Comparison of ENCODE assay signal across 1 cellular context in the genomic region with DNA sequence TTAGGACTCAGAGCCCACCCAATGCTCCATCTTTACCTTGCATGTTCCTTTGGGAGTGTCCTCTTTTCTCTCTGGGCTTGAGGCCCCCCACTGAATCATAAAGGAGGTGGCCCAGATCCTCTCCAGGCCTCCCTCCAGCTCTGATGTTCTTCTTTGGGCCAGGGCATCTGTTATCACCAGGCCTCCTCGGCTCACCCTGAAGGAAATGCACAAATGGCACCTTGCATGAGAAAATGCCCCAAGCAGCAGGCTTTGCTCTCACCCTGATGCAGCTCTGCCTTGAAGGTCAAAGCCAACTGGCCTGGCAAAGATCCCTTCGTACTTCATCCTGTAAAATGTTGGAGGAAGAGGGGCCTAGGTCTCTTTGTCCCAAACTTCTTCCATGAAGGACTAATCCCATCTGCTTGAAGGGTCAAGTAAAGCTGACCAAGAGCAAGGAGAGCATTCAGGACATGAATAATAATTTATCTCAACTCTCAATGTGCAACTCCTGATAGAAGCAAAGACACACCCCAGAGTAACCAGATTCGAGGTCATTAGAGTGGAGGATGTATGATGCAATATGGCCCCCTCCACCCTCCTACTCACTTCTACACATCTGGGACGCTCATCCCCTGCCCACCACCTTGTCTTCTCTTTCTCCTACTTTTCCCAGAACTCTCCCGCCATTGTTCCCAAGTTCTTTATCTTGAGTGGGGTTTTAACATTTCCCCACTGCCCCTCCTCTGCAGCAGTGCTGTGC.
TF ChIP-seq lines count a peak whose summit lies in the region.

No MANE protein-coding gene starts in this region.

TF ChIP-seq in K562, 482 proteins besides CTCF, POLR2A, EP300 and RAD21 (continued from another document):
- TF ChIP-seq, protein P1, sequence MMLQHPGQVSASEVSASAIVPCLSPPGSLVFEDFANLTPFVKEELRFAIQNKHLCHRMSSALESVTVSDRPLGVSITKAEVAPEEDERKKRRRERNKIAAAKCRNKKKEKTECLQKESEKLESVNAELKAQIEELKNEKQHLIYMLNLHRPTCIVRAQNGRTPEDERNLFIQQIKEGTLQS (IDR thresholded peaks at IDR 0.05) = peak; percentile 95
- TF ChIP-seq, protein P1 (CRISPR knock-in tag; conservative IDR thresholded peaks at IDR 0.05) = no peak
- TF ChIP-seq, protein P2, sequence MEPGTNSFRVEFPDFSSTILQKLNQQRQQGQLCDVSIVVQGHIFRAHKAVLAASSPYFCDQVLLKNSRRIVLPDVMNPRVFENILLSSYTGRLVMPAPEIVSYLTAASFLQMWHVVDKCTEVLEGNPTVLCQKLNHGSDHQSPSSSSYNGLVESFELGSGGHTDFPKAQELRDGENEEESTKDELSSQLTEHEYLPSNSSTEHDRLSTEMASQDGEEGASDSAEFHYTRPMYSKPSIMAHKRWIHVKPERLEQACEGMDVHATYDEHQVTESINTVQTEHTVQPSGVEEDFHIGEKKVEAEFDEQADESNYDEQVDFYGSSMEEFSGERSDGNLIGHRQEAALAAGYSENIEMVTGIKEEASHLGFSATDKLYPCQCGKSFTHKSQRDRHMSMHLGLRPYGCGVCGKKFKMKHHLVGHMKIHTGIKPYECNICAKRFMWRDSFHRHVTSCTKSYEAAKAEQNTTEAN (CRISPR knock-in tag; IDR thresholded peaks at IDR 0.05) = no peak
- TF ChIP-seq, protein P3, sequence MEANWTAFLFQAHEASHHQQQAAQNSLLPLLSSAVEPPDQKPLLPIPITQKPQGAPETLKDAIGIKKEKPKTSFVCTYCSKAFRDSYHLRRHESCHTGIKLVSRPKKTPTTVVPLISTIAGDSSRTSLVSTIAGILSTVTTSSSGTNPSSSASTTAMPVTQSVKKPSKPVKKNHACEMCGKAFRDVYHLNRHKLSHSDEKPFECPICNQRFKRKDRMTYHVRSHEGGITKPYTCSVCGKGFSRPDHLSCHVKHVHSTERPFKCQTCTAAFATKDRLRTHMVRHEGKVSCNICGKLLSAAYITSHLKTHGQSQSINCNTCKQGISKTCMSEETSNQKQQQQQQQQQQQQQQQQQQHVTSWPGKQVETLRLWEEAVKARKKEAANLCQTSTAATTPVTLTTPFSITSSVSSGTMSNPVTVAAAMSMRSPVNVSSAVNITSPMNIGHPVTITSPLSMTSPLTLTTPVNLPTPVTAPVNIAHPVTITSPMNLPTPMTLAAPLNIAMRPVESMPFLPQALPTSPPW (CRISPR knock-in tag; IDR thresholded peaks at IDR 0.05) = peak; percentile 64
- TF ChIP-seq TRIM24 (IDR thresholded peaks at IDR 0.05) (peak; percentile 65 to 78; a peak in 3 of 4 replicates), CEBPB (tag; IDR thresholded peaks at IDR 0.05) (peak; percentile 92), ELF4 (CRISPR knock-in tag; IDR thresholded peaks at IDR 0.05) (no peak), SMAD4 (CRISPR knock-in tag; conservative IDR thresholded peaks at IDR 0.05) (0 out of 2 replicates have a peak, but pooled peaks have one; percentile 28), MAZ (CRISPR knock-in tag; conservative IDR thresholded peaks at IDR 0.05 in 1 of 2, IDR thresholded peaks at IDR 0.05 in 1 of 2) (peak in 1 of 2 experiments; percentile 72; a peak in 3 of 4 replicates), ZNF184 (CRISPR knock-in tag; IDR thresholded peaks at IDR 0.05) (no peak), ARID1B (IDR thresholded peaks at IDR 0.05) (peak; percentile 78), FOSL1 (tag; conservative IDR thresholded peaks at IDR 0.05) (peak; percentile 41), TCF3 (CRISPR knock-in tag; IDR thresholded peaks at IDR 0.05) (peak; percentile 77), ZEB2 (IDR thresholded peaks at IDR 0.05) (0 out of 2 replicates have a peak, but pooled peaks have one; percentile 21), ESRRA (IDR thresholded peaks at IDR 0.05; ENCODE audit: borderline replicate concordance, low read depth) (peak; percentile 97), CEBPG (CRISPR knock-in tag; IDR thresholded peaks at IDR 0.05) (peak; percentile 91), CEBPG (tag; conservative IDR thresholded peaks at IDR 0.05 in 1 of 2, IDR thresholded peaks at IDR 0.05 in 1 of 2) (peak; percentile 80 to 97), MEIS2 (IDR thresholded peaks at IDR 0.05; ENCODE audit: partially characterized antibody) (peak; percentile 76), TEAD4 (IDR thresholded peaks at IDR 0.05; ENCODE audit: low read length) (peak; percentile 69; the same call in 1 of the 2 replicates), TEAD4 (CRISPR knock-in tag; IDR thresholded peaks at IDR 0.05; ENCODE audit: borderline replicate concordance) (no peak), ZNF3 (CRISPR knock-in tag; IDR thresholded peaks at IDR 0.05) (no peak), SOX6 (IDR thresholded peaks at IDR 0.05) (peak; percentile 55; the same call in 1 of the 2 replicates), ATF7 (IDR thresholded peaks at IDR 0.05) (peak; percentile 79), PHTF2 (CRISPR knock-in tag; IDR thresholded peaks at IDR 0.05) (no peak), NR2C2 (CRISPR knock-in tag; IDR thresholded peaks at IDR 0.05) (no peak), NR2C2 (tag; IDR thresholded peaks at IDR 0.05) (no peak), HNRNPUL1 (IDR thresholded peaks at IDR 0.05; ENCODE audit: low read length) (no peak), TAL1 (IDR thresholded peaks at IDR 0.05) (peak; percentile 68), HDAC2 (IDR thresholded peaks at IDR 0.05) (peak; percentile 52; the same call in 1 of the 2 replicates)
- TF ChIP-seq, protein P4, sequence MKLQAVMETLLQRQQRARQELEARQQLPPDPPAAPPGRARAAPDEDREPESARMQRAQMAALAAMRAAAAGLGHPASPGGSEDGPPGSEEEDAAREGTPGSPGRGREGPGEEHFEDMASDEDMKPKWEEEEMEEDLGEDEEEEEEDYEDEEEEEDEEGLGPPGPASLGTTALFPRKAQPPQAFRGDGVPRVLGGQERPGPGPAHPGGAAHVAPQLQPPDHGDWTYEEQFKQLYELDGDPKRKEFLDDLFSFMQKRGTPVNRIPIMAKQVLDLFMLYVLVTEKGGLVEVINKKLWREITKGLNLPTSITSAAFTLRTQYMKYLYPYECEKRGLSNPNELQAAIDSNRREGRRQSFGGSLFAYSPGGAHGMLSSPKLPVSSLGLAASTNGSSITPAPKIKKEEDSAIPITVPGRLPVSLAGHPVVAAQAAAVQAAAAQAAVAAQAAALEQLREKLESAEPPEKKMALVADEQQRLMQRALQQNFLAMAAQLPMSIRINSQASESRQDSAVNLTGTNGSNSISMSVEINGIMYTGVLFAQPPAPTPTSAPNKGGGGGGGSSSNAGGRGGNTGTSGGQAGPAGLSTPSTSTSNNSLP (IDR thresholded peaks at IDR 0.05; ENCODE audit: borderline replicate concordance, low read depth, low read length) = 0 out of 2 replicates have a peak, but pooled peaks have one; percentile 28
- TF ChIP-seq, protein P5, sequence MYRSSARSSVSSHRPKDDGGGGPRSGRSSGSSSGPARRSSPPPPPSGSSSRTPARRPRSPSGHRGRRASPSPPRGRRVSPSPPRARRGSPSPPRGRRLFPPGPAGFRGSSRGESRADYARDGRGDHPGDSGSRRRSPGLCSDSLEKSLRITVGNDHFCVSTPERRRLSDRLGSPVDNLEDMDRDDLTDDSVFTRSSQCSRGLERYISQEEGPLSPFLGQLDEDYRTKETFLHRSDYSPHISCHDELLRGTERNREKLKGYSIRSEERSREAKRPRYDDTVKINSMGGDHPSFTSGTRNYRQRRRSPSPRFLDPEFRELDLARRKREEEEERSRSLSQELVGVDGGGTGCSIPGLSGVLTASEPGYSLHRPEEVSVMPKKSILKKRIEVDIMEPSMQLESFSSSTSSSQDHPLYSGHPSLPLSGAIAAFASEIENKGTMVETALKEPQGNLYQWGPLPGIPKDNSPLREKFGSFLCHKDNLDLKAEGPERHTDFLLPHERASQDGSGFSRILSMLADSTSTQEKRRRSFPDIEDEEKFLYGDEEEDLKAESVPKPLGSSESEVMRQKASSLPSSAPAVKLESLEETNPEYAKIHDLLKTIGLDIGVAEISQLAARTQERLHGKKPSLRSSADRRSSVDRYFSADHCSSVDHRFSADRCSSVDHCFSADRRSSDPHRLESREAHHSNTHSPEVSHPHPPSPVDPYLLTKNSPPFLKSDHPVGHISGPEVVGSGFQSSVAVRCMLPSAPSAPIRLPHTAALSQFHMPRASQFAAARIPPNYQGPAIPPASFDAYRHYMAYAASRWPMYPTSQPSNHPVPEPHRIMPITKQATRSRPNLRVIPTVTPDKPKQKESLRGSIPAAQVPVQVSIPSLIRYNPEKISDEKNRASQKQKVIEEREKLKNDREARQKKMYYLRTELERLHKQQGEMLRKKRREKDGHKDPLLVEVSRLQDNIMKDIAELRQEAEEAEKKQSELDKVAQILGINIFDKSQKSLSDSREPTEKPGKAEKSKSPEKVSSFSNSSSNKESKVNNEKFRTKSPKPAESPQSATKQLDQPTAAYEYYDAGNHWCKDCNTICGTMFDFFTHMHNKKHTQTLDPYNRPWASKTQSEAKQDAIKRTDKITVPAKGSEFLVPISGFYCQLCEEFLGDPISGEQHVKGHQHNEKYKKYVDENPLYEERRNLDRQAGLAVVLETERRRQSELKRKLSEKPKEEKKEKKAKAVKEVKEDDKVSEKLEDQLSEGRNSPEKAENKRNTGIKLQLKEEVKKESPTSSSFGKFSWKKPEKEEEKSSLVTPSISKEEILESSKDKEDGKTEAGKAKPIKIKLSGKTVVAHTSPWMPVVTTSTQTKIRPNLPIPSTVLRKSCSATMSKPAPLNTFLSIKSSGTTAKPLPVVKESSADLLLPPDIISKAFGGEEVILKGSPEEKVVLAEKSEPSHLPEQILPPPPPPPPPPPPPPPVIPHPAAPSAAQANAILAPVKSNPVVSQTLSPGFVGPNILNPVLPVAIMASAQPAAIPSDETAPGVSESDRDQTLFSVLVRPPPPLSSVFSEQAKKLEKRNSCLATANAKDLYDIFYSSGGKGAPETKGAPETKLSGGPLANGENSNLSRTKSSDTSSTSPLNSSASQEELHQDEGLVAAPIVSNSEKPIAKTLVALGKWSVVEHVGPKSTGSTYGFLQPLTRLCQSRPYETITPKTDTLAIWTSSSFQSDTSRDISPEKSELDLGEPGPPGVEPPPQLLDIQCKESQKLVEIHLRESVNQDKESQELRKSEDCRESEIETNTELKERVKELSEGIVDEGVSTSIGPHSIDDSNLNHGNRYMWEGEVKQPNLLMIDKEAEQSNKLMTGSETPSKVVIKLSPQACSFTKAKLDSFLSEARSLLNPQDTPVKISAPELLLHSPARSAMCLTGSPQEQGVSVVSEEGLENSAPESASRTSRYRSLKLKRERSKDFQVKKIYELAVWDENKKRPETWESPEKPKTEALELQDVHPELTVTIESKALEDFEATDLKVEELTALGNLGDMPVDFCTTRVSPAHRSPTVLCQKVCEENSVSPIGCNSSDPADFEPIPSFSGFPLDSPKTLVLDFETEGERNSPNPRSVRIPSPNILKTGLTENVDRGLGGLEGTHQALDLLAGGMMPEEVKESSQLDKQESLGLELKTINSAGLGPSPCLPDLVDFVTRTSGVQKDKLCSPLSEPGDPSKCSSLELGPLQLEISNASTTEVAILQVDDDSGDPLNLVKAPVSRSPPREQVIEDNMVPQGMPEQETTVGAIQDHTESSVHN (IDR thresholded peaks at IDR 0.05; ENCODE audit: borderline replicate concordance in 1 of 2, low read depth in 1 of 2) = no peak
- TF ChIP-seq, protein P6, sequence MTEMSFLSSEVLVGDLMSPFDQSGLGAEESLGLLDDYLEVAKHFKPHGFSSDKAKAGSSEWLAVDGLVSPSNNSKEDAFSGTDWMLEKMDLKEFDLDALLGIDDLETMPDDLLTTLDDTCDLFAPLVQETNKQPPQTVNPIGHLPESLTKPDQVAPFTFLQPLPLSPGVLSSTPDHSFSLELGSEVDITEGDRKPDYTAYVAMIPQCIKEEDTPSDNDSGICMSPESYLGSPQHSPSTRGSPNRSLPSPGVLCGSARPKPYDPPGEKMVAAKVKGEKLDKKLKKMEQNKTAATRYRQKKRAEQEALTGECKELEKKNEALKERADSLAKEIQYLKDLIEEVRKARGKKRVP (CRISPR knock-in tag; IDR thresholded peaks at IDR 0.05) = peak; percentile 93
- TF ChIP-seq, protein P7, sequence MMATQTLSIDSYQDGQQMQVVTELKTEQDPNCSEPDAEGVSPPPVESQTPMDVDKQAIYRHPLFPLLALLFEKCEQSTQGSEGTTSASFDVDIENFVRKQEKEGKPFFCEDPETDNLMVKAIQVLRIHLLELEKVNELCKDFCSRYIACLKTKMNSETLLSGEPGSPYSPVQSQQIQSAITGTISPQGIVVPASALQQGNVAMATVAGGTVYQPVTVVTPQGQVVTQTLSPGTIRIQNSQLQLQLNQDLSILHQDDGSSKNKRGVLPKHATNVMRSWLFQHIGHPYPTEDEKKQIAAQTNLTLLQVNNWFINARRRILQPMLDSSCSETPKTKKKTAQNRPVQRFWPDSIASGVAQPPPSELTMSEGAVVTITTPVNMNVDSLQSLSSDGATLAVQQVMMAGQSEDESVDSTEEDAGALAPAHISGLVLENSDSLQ (IDR thresholded peaks at IDR 0.05) = no peak
TF ChIP-seq in K562: peak in this region for 34.
